In genomic region chr6:11433860-11434259, GRCh38 we compare ENCODE assay signal across 18 cellular contexts.
DNase-seq lines count a peak whose midpoint lies in the region; ATAC-seq, FAIRE-seq and TF ChIP-seq lines count a peak whose summit lies in the region.
"Had no signal": no experiment of that assay in that cellular context is flagged by ENCODE, and none has a peak within 500 bp of the region (broad histone marks: within the 10 kb centered on the region; RNA-seq: fewer than 3 reads in every experiment).

No MANE protein-coding gene starts in this region.

- no peak for TF ChIP-seq POLR2A in GM12891 (IDR thresholded peaks at IDR 0.05; ENCODE audit: low read depth, low read length)

- no peaks in the 10 kb centered on the region for H3K27me3 ChIP-seq in small intestine (ENCODE audit: control insufficient read depth in 2 of 2, insufficient read depth in 2 of 2, low read length in 2 of 2)

- FAIRE-seq in GM19239 (lab: Jason Lieb, UNC) (peak; percentile 18), small intestine (lab: Jason Lieb, UNC) (no peak), GM12891 (lab: Jason Lieb, UNC) (no peak)
- FAIRE-seq: G401.6, GM18507 had no signal

- no peak for ATAC-seq in GM21390 (IDR thresholded peaks at IDR 0.05; ENCODE audit: unreplicated experiment)
- ATAC-seq: activated T-helper 17 cell treated with anti-CD3 and anti-CD28 coated beads, Interleukin-2, amount 50 U/mL, for 72 hours; stimulated activated effector memory CD8-positive, alpha-beta T cell treated with anti-CD3 and anti-CD28 coated beads, Interleukin-12 subunit alpha, Interleukin-12 subunit beta, amount 100 ng/mL, for 72 hours had no signal

- no peaks in the 10 kb centered on the region for H3K36me3 ChIP-seq in small intestine (ENCODE audit: control insufficient read depth in 2 of 2, insufficient read depth in 2 of 2, low read length in 2 of 2)

- H3K4me1 ChIP-seq in small intestine (ENCODE audit: control insufficient read depth in 2 of 2, insufficient read depth in 1 of 2, low read depth in 1 of 2, low read length in 1 of 2) = peaks cover 4 to 11% of the 10 kb centered on the region in 2 donors

- WGBS in small intestine, 3 donors = 3 to 31% (median 20%) methylated on average over 1 of the region's 1 CpG

- no peak overlapping the region for H3K4me3 ChIP-seq in small intestine (ENCODE audit: low read depth in 1 of 2, low read length in 2 of 2)
- H3K4me3 ChIP-seq: lung had no signal

- no peak for DNase-seq in GM19239 (ENCODE audit: insufficient read length, low spot score)
- DNase-seq in SW480 (ENCODE audit: low spot score) = peak; percentile 14
- peak; percentile 51 for DNase-seq in iris pigment epithelial cell (ENCODE audit: low read depth)
- DNase-seq in small intestine = peak; percentile 81
- DNase-seq in GM12891 (ENCODE audit: insufficient read length, low spot score) = no peak
- no peak for DNase-seq in NK-92 (lab: John Stamatoyannopoulos, UW; ENCODE audit: unreplicated experiment)
- no peak for DNase-seq in NCI-H345 treated with DMSO at 0.1 percent for 48 hours (lab: John Stamatoyannopoulos, UW; ENCODE audit: unreplicated experiment)
- DNase-seq: activated CD4-positive, alpha-beta T cell treated with anti-CD3 and anti-CD28 coated beads for 48 hours; C1 segment of cervical spinal cord; endodermal cell; head of caudate nucleus; NCI-H2171 treated with DMSO at 0.1 percent for 48 hours had no signal

- no peaks in the 10 kb centered on the region for H3K9me3 ChIP-seq in small intestine (ENCODE audit: control insufficient read depth, low read depth)

- peak overlapping the region in 1 of 2 donors; percentile 90 for H3K27ac ChIP-seq in small intestine (ENCODE audit: low read depth in 1 of 2, low read length in 1 of 2)

TF ChIP-seq in GM12891, 5 proteins besides CTCF, POLR2A, EP300 and RAD21:
- no peak for TF ChIP-seq SPI1 (IDR thresholded peaks at IDR 0.05; ENCODE audit: low read depth, low read length)
- no peak for TF ChIP-seq POLR2AphosphoS5 (IDR thresholded peaks at IDR 0.05; ENCODE audit: low read depth, low read length)

Comparison
In these comparisons a context has a peak if more than half of its experiments do, and no peak if none do; other contexts are left out.
1. DNase-seq: peak in SW480 (single experiment), iris pigment epithelial cell (single experiment) and small intestine (single experiment); none in GM19239 (single experiment), GM12891 (single experiment), NK-92 (single experiment) and NCI-H345 treated with DMSO at 0.1 percent for 48 hours (single experiment).